Comparison of ENCODE assay signal across 7 cellular contexts in the genomic region with DNA sequence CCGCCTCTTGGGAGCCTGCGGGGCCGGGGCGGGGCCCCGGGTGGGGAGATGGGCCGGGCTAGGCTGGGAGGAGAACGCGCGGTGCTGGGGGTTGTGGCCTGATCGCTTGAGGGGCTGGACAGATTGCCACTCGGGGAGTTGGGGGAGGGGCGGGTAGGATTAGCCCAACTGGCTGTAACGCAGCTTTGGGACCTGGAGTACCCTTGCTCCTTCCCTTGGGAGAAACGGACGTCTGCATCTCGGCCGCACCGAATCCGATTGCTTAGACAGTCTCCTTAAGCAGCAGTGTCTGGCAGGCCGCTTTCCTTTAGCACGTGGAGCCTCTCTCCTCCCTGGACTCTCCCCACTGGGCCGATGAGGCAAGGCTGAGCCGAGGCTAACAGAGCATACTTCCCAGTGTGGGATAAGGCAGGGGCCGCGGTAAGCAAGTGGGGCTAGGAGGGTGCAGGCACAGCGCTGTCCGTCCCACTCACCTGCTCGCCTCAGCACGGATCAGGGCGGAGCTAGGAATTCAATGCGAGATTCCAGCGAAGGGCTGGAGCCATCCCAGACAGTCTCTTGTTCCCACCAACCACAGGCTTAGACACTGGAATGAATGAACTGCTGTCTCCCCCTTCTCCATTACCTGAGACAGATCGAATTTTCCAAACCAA. TPM values are rescaled to one million over a fixed set of nuclear protein-coding genes. Genes with fewer than 3 reads are reported as not detected.
A peak's percentile ranks its signal among the peaks of the same experiment; 100 is the strongest.
DNase-seq lines count a peak whose midpoint lies in the region; ATAC-seq and TF ChIP-seq lines count a peak whose summit lies in the region.

No MANE protein-coding gene starts in this region.

- intact Hi-C loops in Panc1 (cut with micrococcal nuclease; ENCODE audit: unreplicated experiment), result no loop called here
- intact Hi-C loops in aorta (cut with DNase I), result no loop called here

- peak overlapping the region; percentile 55 to 95 for H3K4me3 ChIP-seq in Panc1 (ENCODE audit: low read depth in 2 of 2, low read length in 2 of 2)
- peak overlapping the region; percentile 84 for H3K4me3 ChIP-seq in endodermal cell (ENCODE audit: low read length)
- H3K4me3 ChIP-seq in muscle layer of colon (ENCODE audit: low read depth in 1 of 2, low read length in 2 of 2), result peak overlapping the region; percentile 25 to 92
- H3K4me3 ChIP-seq in aorta (ENCODE audit: low read length in 2 of 2), result peak overlapping the region in 1 of 2 donors; percentile 3

- H3K9me3 ChIP-seq in Panc1 (ENCODE audit: control insufficient read depth, insufficient read depth, low read depth, low read length), result no peaks in the 10 kb centered on the region
- no peaks in the 10 kb centered on the region for H3K9me3 ChIP-seq in endodermal cell (ENCODE audit: control insufficient read depth, low read length)
- H3K9me3 ChIP-seq in muscle layer of colon (ENCODE audit: low read length), result no peaks in the 10 kb centered on the region
- H3K9me3 ChIP-seq in aorta (ENCODE audit: control insufficient read depth, low read length), result no peaks in the 10 kb centered on the region

- peak overlapping the region; percentile 86 for H3K4me3 Mint-ChIP-seq in endodermal cell

- peaks cover 35% of the 10 kb centered on the region for H3K4me1 Mint-ChIP-seq in endodermal cell

- in situ Hi-C loops in Panc1 (cut with HindIII; ENCODE audit: low pct_unique_long_range_greater_than_20kb, low sequenced_read_pairs), result no loop called here

- ATAC-seq in HG03354 (IDR thresholded peaks at IDR 0.05; ENCODE audit: poor library complexity, severe bottlenecking, unreplicated experiment), result peak; percentile 4
- ATAC-seq in Panc1, result peak; percentile 69
- peak; percentile 66 for ATAC-seq in aorta (ENCODE audit: low FRiP score)
- ATAC-seq in GM19023 (IDR thresholded peaks at IDR 0.05; ENCODE audit: unreplicated experiment), result no peak

- peak overlapping the region; percentile 65 for H3K9ac ChIP-seq in endodermal cell (ENCODE audit: extremely low read depth, low read length, poor library complexity, severe bottlenecking)
- peak overlapping the region; percentile 39 for H3K9ac ChIP-seq in muscle layer of colon (ENCODE audit: low read length)

- no peaks in the 10 kb centered on the region for H3K27me3 ChIP-seq in Panc1 (ENCODE audit: control insufficient read depth, insufficient read depth, low read length)
- H3K27me3 ChIP-seq in endodermal cell (ENCODE audit: control insufficient read depth, insufficient read depth, low read length, poor library complexity, severe bottlenecking), result no peaks in the 10 kb centered on the region
- no peaks in the 10 kb centered on the region for H3K27me3 ChIP-seq in muscle layer of colon (ENCODE audit: control insufficient read depth in 1 of 2, insufficient read depth in 2 of 2, low read length in 2 of 2)
- H3K27me3 ChIP-seq in aorta (ENCODE audit: control insufficient read depth in 1 of 2, insufficient read depth in 2 of 2, low read length in 1 of 2), result no peaks in the 10 kb centered on the region

- POLR2A ChIA-PET in Panc1 (lab: Charles Lee), result interaction anchor here (0.7 kb wide), 1 partner anchor 28 kb away, joined by 3 read pairs; no protein-coding TSS in a partner anchor

- TF ChIP-seq CTCF in Panc1 (IDR thresholded peaks at IDR 0.05) (no peak), endodermal cell (conservative IDR thresholded peaks at IDR 0.05) (no peak)

- H3K4me1 ChIP-seq in Panc1 (ENCODE audit: control insufficient read depth, insufficient read depth, low read length), result peaks cover 22% of the 10 kb centered on the region
- peaks cover 13% of the 10 kb centered on the region for H3K4me1 ChIP-seq in endodermal cell (ENCODE audit: control insufficient read depth, insufficient read depth, low read length)
- peaks cover 24% of the 10 kb centered on the region for H3K4me1 ChIP-seq in muscle layer of colon (ENCODE audit: insufficient read depth, low read length)
- H3K4me1 ChIP-seq in aorta (ENCODE audit: control insufficient read depth in 1 of 2, insufficient read depth in 2 of 2, low read length in 2 of 2), result no peaks in the 10 kb centered on the region

- BruUV-seq in Panc1 (replicated peaks; lab: Mats Ljungman, UMichigan), result no TSS peak

- H3K9me3 Mint-ChIP-seq in endodermal cell, result no peaks in the 10 kb centered on the region

- H3K36me3 ChIP-seq in Panc1 (ENCODE audit: control insufficient read depth, insufficient read depth, low read length), result peaks cover 4% of the 10 kb centered on the region; the same call in 1 of the 2 replicates
- H3K36me3 ChIP-seq in endodermal cell (ENCODE audit: control insufficient read depth, insufficient read depth, low read length), result no peaks in the 10 kb centered on the region
- no peaks in the 10 kb centered on the region for H3K36me3 ChIP-seq in muscle layer of colon (ENCODE audit: insufficient read depth, low read length)
- no peaks in the 10 kb centered on the region for H3K36me3 ChIP-seq in aorta (ENCODE audit: control insufficient read depth in 1 of 2, insufficient read depth in 2 of 2, low read length in 1 of 2)

- DNase-seq in Panc1 (ENCODE audit: low read depth, low spot score) (no peak), endodermal cell (peak; percentile 95), aorta (no peak)

- peak; percentile 24 for TF ChIP-seq POLR2A in GM19193 (IDR thresholded peaks at IDR 0.05; ENCODE audit: extremely low read depth, insufficient read depth, insufficient read length)

- H3K27ac Mint-ChIP-seq in endodermal cell, result peak overlapping the region; percentile 94

- peaks cover 4% of the 10 kb centered on the region for H3K36me3 Mint-ChIP-seq in endodermal cell (ENCODE audit: low read depth)

- H3K27ac ChIP-seq in Panc1 (ENCODE audit: low read length) (peak overlapping the region; percentile 93), endodermal cell (ENCODE audit: low read depth, low read length) (peak overlapping the region; percentile 86), muscle layer of colon (ENCODE audit: low read depth, low read length) (peak overlapping the region; percentile 27), aorta (ENCODE audit: low read depth in 1 of 2, low read length in 2 of 2) (peak overlapping the region in 1 of 2 donors; percentile 41)

- WGBS in endodermal cell (ENCODE audit: insufficient coverage in 1 of 2, insufficient read length in 1 of 2), 2 experiments, result 2 to 6% methylated on average over 10 to 33 of the region's 33 CpGs
- WGBS in aorta, 2 donors, result 4 to 6% methylated on average over 32 to 33 of the region's 33 CpGs

- H3K27me3 Mint-ChIP-seq in endodermal cell (ENCODE audit: insufficient read depth), result no peaks in the 10 kb centered on the region

- CTCF ChIA-PET in Panc1 (lab: Charles Lee), result no interaction called here

RNA-seq across cellular contexts. Expression of gene ACLY, which starts 0.5 kb away (rescaled TPM):
- total RNA-seq in Panc1 (2021; ENCODE audit: unreplicated experiment), result 225 TPM
- 176 TPM for polyA plus RNA-seq in Panc1 (2012; ENCODE audit: insufficient read length)
- total RNA-seq in endodermal cell, result 100 to 1,000 TPM; 261 to 304 TPM
- 223 TPM for polyA plus RNA-seq in endodermal cell (2013, experiment 1 of 2)
- polyA plus RNA-seq in endodermal cell (2013, experiment 2 of 2), result 225 TPM
- total RNA-seq in aorta, result 100 to 1,000 TPM in 1 of 2 donors, 10 to 100 TPM in 1; 84.5 to 106 TPM
- 10 to 100 TPM; 14.8 to 26.4 TPM for polyA plus RNA-seq in aorta

RNA-seq across cellular contexts. Expression of gene ODAD4, which starts 11.1 kb away (rescaled TPM):
- total RNA-seq in Panc1 (2021; ENCODE audit: unreplicated experiment) (0.69 TPM), endodermal cell (1 to 10 TPM; 3.9 to 4.7 TPM), aorta (1 to 10 TPM in 1 of 2 donors, under 1 TPM in 1; 0.81 to 1.4 TPM)
- polyA plus RNA-seq in Panc1 (2012; ENCODE audit: insufficient read length), result 0.94 TPM
- 4.5 TPM for polyA plus RNA-seq in endodermal cell (2013, experiment 1 of 2)
- 4.1 TPM for polyA plus RNA-seq in endodermal cell (2013, experiment 2 of 2)
- polyA plus RNA-seq in aorta, result 1 to 10 TPM; 2.4 to 3.8 TPM

RNA-seq across cellular contexts. Expression of gene CNP, which starts 47.3 kb away (rescaled TPM):
- 79.9 TPM for total RNA-seq in Panc1 (2021; ENCODE audit: unreplicated experiment)
- polyA plus RNA-seq in Panc1 (2012; ENCODE audit: insufficient read length), result 103 TPM
- total RNA-seq in endodermal cell, result 10 to 100 TPM; 64.3 to 79.6 TPM
- polyA plus RNA-seq in endodermal cell (2013, experiment 1 of 2), result 57.7 TPM
- 55.6 TPM for polyA plus RNA-seq in endodermal cell (2013, experiment 2 of 2)
- 10 to 100 TPM; 50.2 to 59.3 TPM for total RNA-seq in aorta
- 10 to 100 TPM; 15.5 to 36.4 TPM for polyA plus RNA-seq in aorta

RNA-seq across cellular contexts. Expression of gene KLHL11, which starts 54.1 kb away (rescaled TPM):
- total RNA-seq in Panc1 (2021; ENCODE audit: unreplicated experiment) (12.5 TPM), endodermal cell (10 to 100 TPM; 13.3 to 15.9 TPM), aorta (10 to 100 TPM; 11.9 TPM)
- polyA plus RNA-seq in Panc1 (2012; ENCODE audit: insufficient read length), result 0.76 TPM
- 6.6 TPM for polyA plus RNA-seq in endodermal cell (2013, experiment 1 of 2)
- 6.3 TPM for polyA plus RNA-seq in endodermal cell (2013, experiment 2 of 2)
- polyA plus RNA-seq in aorta, result 1 to 10 TPM; 1.0 to 1.8 TPM
